Comparison of ENCODE assay signal across 19 cellular contexts in genomic region chr1:147568551-147568950, GRCh38. TPM values are rescaled to one million over a fixed set of nuclear protein-coding genes. Genes with fewer than 3 reads are reported as not detected.
DNase-seq lines count a peak whose midpoint lies in the region; ATAC-seq and TF ChIP-seq lines count a peak whose summit lies in the region.
"Had no signal": no experiment of that assay in that cellular context is flagged by ENCODE, and none has a peak within 500 bp of the region (broad histone marks: within the 10 kb centered on the region; RNA-seq: fewer than 3 reads in every experiment).

No MANE protein-coding gene starts in this region.

- H3K4me2 ChIP-seq in H9 (ENCODE audit: insufficient read depth, insufficient read length, low read length) = no peak overlapping the region
- H3K4me2 ChIP-seq in trophoblast cell (ENCODE audit: low read length) = no peak overlapping the region

- H3K14ac ChIP-seq in H9 (ENCODE audit: insufficient read depth, low read length) (no peak overlapping the region), trophoblast cell (ENCODE audit: low read length) (no peak overlapping the region)

- H2BK12ac ChIP-seq in H9 (ENCODE audit: insufficient read length, low read depth, low read length) (no peak overlapping the region), trophoblast cell (ENCODE audit: low read length) (no peak overlapping the region)

- no peaks in the 10 kb centered on the region for H3K9me3 Mint-ChIP-seq in H9
- H3K9me3 Mint-ChIP-seq: CD8-positive, alpha-beta memory T cell had no signal

- no peak overlapping the region for H3K4me3 ChIP-seq in HUES64 (ENCODE audit: low read length)
- peak overlapping the region; percentile 52 for H3K4me3 ChIP-seq in iPS-18a (ENCODE audit: low read length)
- H3K4me3 ChIP-seq in trophoblast cell (ENCODE audit: low read depth, low read length) = no peak overlapping the region
- H3K4me3 ChIP-seq: BLaER1 treated with 17β-estradiol and CSF1 and Interleukin-3, amounts not matched to agents 10 nM and 100 nM; GM12878; K562 had no signal

- H3K79me2 ChIP-seq in H9 (ENCODE audit: insufficient read depth, low read length) (no peaks in the 10 kb centered on the region; the same call in 1 of the 2 replicates), trophoblast cell (ENCODE audit: control insufficient read depth, insufficient read depth, low read length, poor library complexity) (no peaks in the 10 kb centered on the region)

- H3K27ac ChIP-seq in H9 (ENCODE audit: insufficient read length, low read depth, low read length) (no peak overlapping the region), HUES64 (ENCODE audit: low read depth, low read length) (peak overlapping the region; percentile 91; the same call in 1 of the 2 replicates), iPS-18a (ENCODE audit: low read length) (peak overlapping the region; percentile 73), trophoblast cell (ENCODE audit: low read depth, low read length) (no peak overlapping the region)
- H3K27ac ChIP-seq: BLaER1 treated with 17β-estradiol and CSF1 and Interleukin-3, amounts not matched to agents 10 nM and 100 nM had no signal

- WGBS in H9 (ENCODE audit: extremely low coverage, insufficient read length, low lambda C conversion rate) = no CpG with 5 or more reads among the region's 3 CpGs
- WGBS in HUES64 = 100% methylated on average over 2 of the region's 3 CpGs
- WGBS in trophoblast cell (ENCODE audit: extremely low coverage, insufficient coverage, insufficient read length) = no CpG with 5 or more reads among the region's 3 CpGs

- H4K8ac ChIP-seq in H9 (replicated peaks; ENCODE audit: insufficient read length, low read depth, low read length) (no peak overlapping the region), trophoblast cell (ENCODE audit: low read depth, low read length) (no peak overlapping the region)

- no peak overlapping the region for H2BK15ac ChIP-seq in H9 (ENCODE audit: low read depth, low read length)

- H3K4ac ChIP-seq in H9 (ENCODE audit: low read depth, low read length) (no peak overlapping the region), trophoblast cell (ENCODE audit: low read depth, low read length) (no peak overlapping the region)

- peak overlapping the region; percentile 0 to 4; a peak in 2 of 5 replicates for H3K4me3 Mint-ChIP-seq in H9
- H3K4me3 Mint-ChIP-seq: B cell; CD8-positive, alpha-beta memory T cell had no signal

- H4K5ac ChIP-seq in H9 (ENCODE audit: insufficient read length, low read depth, low read length) = no peak overlapping the region

- DNase-seq in H9 (no peak), trophoblast cell (peak; percentile 85 to 95), RKO (ENCODE audit: low spot score) (no peak)
- DNase-seq: CD8-positive, alpha-beta memory T cell; COR-L47; DMS 273 treated with DMSO at 0.1 percent for 48 hours; DMS53; DND-41; EL; HCEC 1CT; IMR-90 had no signal

- H3K56ac ChIP-seq in H9 (ENCODE audit: insufficient read length, low read depth, low read length) = no peak overlapping the region

- H3K36me3 ChIP-seq in HUES64 (ENCODE audit: insufficient read depth, low read length) (no peaks in the 10 kb centered on the region), iPS-18a (ENCODE audit: control insufficient read depth, low read depth, low read length) (no peaks in the 10 kb centered on the region), trophoblast cell (ENCODE audit: control insufficient read depth in 1 of 2, insufficient read depth in 2 of 2, low read length in 2 of 2) (no peaks in the 10 kb centered on the region)
- H3K36me3 ChIP-seq: BLaER1 treated with 17β-estradiol and CSF1 and Interleukin-3, amounts not matched to agents 10 nM and 100 nM had no signal

- no peak overlapping the region for H2BK5ac ChIP-seq in H9 (ENCODE audit: insufficient read length, low read length)
- no peak overlapping the region for H2BK5ac ChIP-seq in trophoblast cell (ENCODE audit: low read depth, low read length, poor library complexity)

- H3K9ac ChIP-seq in H9 (ENCODE audit: extremely low read depth, insufficient read length, low read length) = no peak overlapping the region
- H3K9ac ChIP-seq in HUES64 (ENCODE audit: low read depth, low read length) = 0 out of 2 replicates have a peak overlapping the region, but pooled peaks have one; percentile 76
- peak overlapping the region; percentile 21 for H3K9ac ChIP-seq in iPS-18a (ENCODE audit: low read length)
- no peak overlapping the region for H3K9ac ChIP-seq in trophoblast cell (ENCODE audit: low read length)
- H3K9ac ChIP-seq: BLaER1 treated with 17β-estradiol and CSF1 and Interleukin-3, amounts not matched to agents 10 nM and 100 nM had no signal

- peaks cover 5% of the 10 kb centered on the region for H3K79me1 ChIP-seq in H9 (ENCODE audit: insufficient read depth, low read depth, low read length, poor library complexity, severe bottlenecking)
- no peaks in the 10 kb centered on the region for H3K79me1 ChIP-seq in trophoblast cell (ENCODE audit: low read length)

- no peak overlapping the region for H3T11ph ChIP-seq in H9 (ENCODE audit: low read length)

- H3K4me1 Mint-ChIP-seq in H9 = peaks cover 66 to 71% of the 10 kb centered on the region in 2 experiments
- H3K4me1 Mint-ChIP-seq: B cell had no signal

- H3K36me3 Mint-ChIP-seq in H9 (ENCODE audit: insufficient read depth in 1 of 3, low read depth in 3 of 3) = peaks cover 3 to 6% (median 4%) of the 10 kb centered on the region in 3 experiments; a peak in 3 of 7 replicates

- peaks cover 14% of the 10 kb centered on the region; the same call in 1 of the 2 replicates for H3K4me1 ChIP-seq in H9 (ENCODE audit: insufficient read depth, low read length)
- H3K4me1 ChIP-seq in HUES64 (ENCODE audit: insufficient read depth, low read length) = peaks cover 63% of the 10 kb centered on the region
- peaks cover 31% of the 10 kb centered on the region for H3K4me1 ChIP-seq in iPS-18a (ENCODE audit: control insufficient read depth, low read depth, low read length)
- peaks cover 0 to 3% of the 10 kb centered on the region in 2 experiments for H3K4me1 ChIP-seq in trophoblast cell (ENCODE audit: control insufficient read depth in 1 of 2, insufficient read depth in 2 of 2, low read length in 2 of 2)

- peaks cover 3% of the 10 kb centered on the region for H3K23me2 ChIP-seq in H9 (ENCODE audit: insufficient read length, low read depth, low read length, poor library complexity, severe bottlenecking)

- H2BK120ac ChIP-seq in H9 (ENCODE audit: low read depth, low read length, poor library complexity, severe bottlenecking) = no peak overlapping the region
- no peak overlapping the region for H2BK120ac ChIP-seq in trophoblast cell (ENCODE audit: insufficient read depth, low read length, poor library complexity)

- no peaks in the 10 kb centered on the region for H3K27me3 Mint-ChIP-seq in H9 (ENCODE audit: low read depth)

- H4K12ac ChIP-seq in trophoblast cell (ENCODE audit: low read depth, low read length) = no peak overlapping the region

- H3K23ac ChIP-seq in H9 (ENCODE audit: insufficient read length, low read depth, low read length) = no peak overlapping the region
- H3K23ac ChIP-seq in trophoblast cell (ENCODE audit: low read length) = no peak overlapping the region

- H4K91ac ChIP-seq in H9 (ENCODE audit: insufficient read length, low read depth, low read length) = no peak overlapping the region
- H4K91ac ChIP-seq in trophoblast cell (ENCODE audit: low read depth, low read length) = no peak overlapping the region

- H2AK5ac ChIP-seq in H9 (ENCODE audit: insufficient read length, low read length) (no peak overlapping the region), trophoblast cell (ENCODE audit: low read length) (no peak overlapping the region)

- peak overlapping the region; percentile 96 to 100 (median 99) for H3K27ac Mint-ChIP-seq in H9
- H3K27ac Mint-ChIP-seq: B cell; CD8-positive, alpha-beta memory T cell had no signal

- H3K9me3 ChIP-seq in H9 (ENCODE audit: control insufficient read depth, low read depth, low read length) (no peaks in the 10 kb centered on the region), HUES64 (ENCODE audit: insufficient read depth, low read depth, low read length) (no peaks in the 10 kb centered on the region), iPS-18a (ENCODE audit: control insufficient read depth, low read depth, low read length) (no peaks in the 10 kb centered on the region), trophoblast cell (ENCODE audit: insufficient read depth, low read depth, low read length) (no peaks in the 10 kb centered on the region)

- TF ChIP-seq CTCF in H9 (conservative IDR thresholded peaks at IDR 0.05) = no peak

- ATAC-seq in HG03159 (IDR thresholded peaks at IDR 0.05; ENCODE audit: unreplicated experiment) (no peak), HG02840 (IDR thresholded peaks at IDR 0.05; ENCODE audit: low FRiP score, unreplicated experiment) (no peak)
- ATAC-seq: GM12878, K562 had no signal

- no peak overlapping the region for H2BK20ac ChIP-seq in H9 (ENCODE audit: low read depth, low read length, poor library complexity, severe bottlenecking)

- H2AFZ ChIP-seq in H9 (ENCODE audit: low read length) (no peak overlapping the region), trophoblast cell (ENCODE audit: insufficient read depth, low read length, poor library complexity) (no peak overlapping the region)

- no peak overlapping the region for H3K18ac ChIP-seq in H9 (ENCODE audit: insufficient read length, low read depth, low read length)
- no peak overlapping the region for H3K18ac ChIP-seq in trophoblast cell (ENCODE audit: low read length)

- H3K27me3 ChIP-seq in H9 (ENCODE audit: insufficient read depth, low read length) (no peaks in the 10 kb centered on the region), HUES64 (ENCODE audit: insufficient read depth, low read length) (no peaks in the 10 kb centered on the region), iPS-18a (ENCODE audit: control insufficient read depth, insufficient read depth, low read length) (no peaks in the 10 kb centered on the region), trophoblast cell (ENCODE audit: insufficient read depth, low read length) (no peaks in the 10 kb centered on the region)

- H4K20me1 ChIP-seq in H9 (ENCODE audit: control insufficient read depth, insufficient read depth, insufficient read length) = peaks cover 3% of the 10 kb centered on the region
- H4K20me1 ChIP-seq: BLaER1 treated with 17β-estradiol and CSF1 and Interleukin-3, amounts not matched to agents 10 nM and 100 nM had no signal

RNA-seq across cellular contexts. Expression of gene BCL9, which starts 27.2 kb away (rescaled TPM):
- total RNA-seq in H9 (2021) = 58.3 and 59.4 TPM in 2 replicates
- polyA plus RNA-seq in HUES64 (2013, experiment 1 of 2) = 38.6 TPM
- polyA plus RNA-seq in HUES64 (2013, experiment 2 of 2) = 50.9 TPM
- 15.8 and 16.4 TPM in 2 replicates for polyA plus RNA-seq in trophoblast cell (2013)

Comparison
In these comparisons a context has a peak if more than half of its experiments do, and no peak if none do; other contexts are left out.
1. DNase-seq: peak in trophoblast cell (2 of 2); none in H9 (single experiment) and RKO (single experiment).
2. H3K27ac ChIP-seq: peak in HUES64 (single experiment) and iPS-18a (single experiment); none in H9 (single experiment) and trophoblast cell (single experiment).
3. H3K9ac ChIP-seq: peak in HUES64 (single experiment) and iPS-18a (single experiment); none in H9 (single experiment) and trophoblast cell (single experiment).